8 cellular contexts compared by ENCODE assay signal in genomic region chr19:45178262-45179062, GRCh38. TPM values are rescaled to one million over a fixed set of nuclear protein-coding genes. Genes with fewer than 3 reads are reported as not detected.
DNase-seq lines count a peak whose midpoint lies in the region; ATAC-seq and TF ChIP-seq lines count a peak whose summit lies in the region.

A gene with protein sequence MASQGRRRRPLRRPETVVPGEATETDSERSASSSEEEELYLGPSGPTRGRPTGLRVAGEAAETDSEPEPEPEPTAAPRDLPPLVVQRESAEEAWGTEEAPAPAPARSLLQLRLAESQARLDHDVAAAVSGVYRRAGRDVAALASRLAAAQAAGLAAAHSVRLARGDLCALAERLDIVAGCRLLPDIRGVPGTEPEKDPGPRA (plus strand): TSS chr19:45178784. CDS start chr19:45179297, 513 bp downstream.

- H3K4me1 ChIP-seq in right atrium auricular region: peaks cover 0 to 30% of the 10 kb centered on the region in 2 donors
- H3K4me1 ChIP-seq in psoas muscle: peaks cover 12% of the 10 kb centered on the region
- H3K4me1 ChIP-seq in uterus: peaks cover 8 to 21% of the 10 kb centered on the region in 2 donors

- peak within 1 kb of the TSS; percentile 93 to 95 for H3K27ac ChIP-seq in right atrium auricular region
- peak within 1 kb of the TSS; percentile 96 for H3K27ac ChIP-seq in psoas muscle
- peak within 1 kb of the TSS; percentile 84 to 96 for H3K27ac ChIP-seq in uterus

- TF ChIP-seq CTCF in right atrium auricular region (IDR thresholded peaks at IDR 0.05): peak in 1 of 2 donors; percentile 48
- TF ChIP-seq CTCF in psoas muscle (IDR thresholded peaks at IDR 0.05): peak; percentile 25
- peak; percentile 15 to 52 (median 44) for TF ChIP-seq CTCF in uterus (IDR thresholded peaks at IDR 0.05)

- 0 to 1% (median 0%) methylated on average over 46 to 50 of the region's 50 CpGs for WGBS in psoas muscle, 3 donors

- peak; percentile 53 to 68 for TF ChIP-seq POLR2A in uterus (IDR thresholded peaks at IDR 0.05)

- H3K36me3 ChIP-seq in right atrium auricular region (no peaks in the 10 kb centered on the region), psoas muscle (ENCODE audit: insufficient read depth in 1 of 2, low read depth in 1 of 2) (no peaks in the 10 kb centered on the region), uterus (no peaks in the 10 kb centered on the region)

- DNase-seq in NCI-H187 (lab: John Stamatoyannopoulos, UW): peak; percentile 99 to 100
- peak; percentile 99 to 100 (median 100) for DNase-seq in T-helper 2 cell
- DNase-seq in anterior cingulate cortex (lab: John Stamatoyannopoulos, UW): peak; percentile 93 to 100 (median 100)
- DNase-seq in right atrium auricular region (ENCODE audit: low spot score): peak; percentile 100
- peak; percentile 100 for DNase-seq in psoas muscle
- peak; percentile 100 for DNase-seq in uterus

- H3K27me3 ChIP-seq in right atrium auricular region: no peaks in the 10 kb centered on the region
- H3K27me3 ChIP-seq in psoas muscle (ENCODE audit: insufficient read depth in 3 of 3, low read length in 2 of 3): no peaks in the 10 kb centered on the region
- no peaks in the 10 kb centered on the region for H3K27me3 ChIP-seq in uterus

- intact Hi-C loops in psoas muscle (cut with DNase I) (no loop called here), uterus (cut with DNase I; ENCODE audit: low total_unique reads) (no loop called here)

- no peaks in the 10 kb centered on the region for H3K9me3 ChIP-seq in right atrium auricular region
- no peaks in the 10 kb centered on the region for H3K9me3 ChIP-seq in psoas muscle
- H3K9me3 ChIP-seq in uterus: no peaks in the 10 kb centered on the region

- peak; percentile 82 for ATAC-seq in GM18498 (IDR thresholded peaks at IDR 0.05; ENCODE audit: unreplicated experiment)
- peak; percentile 87 for ATAC-seq in HG02938 (IDR thresholded peaks at IDR 0.05; ENCODE audit: unreplicated experiment)
- ATAC-seq in psoas muscle: peak; percentile 90 to 96 (median 94)

- H3K4me3 ChIP-seq in right atrium auricular region: peak within 1 kb of the TSS; percentile 76 to 87
- peak within 1 kb of the TSS; percentile 77 for H3K4me3 ChIP-seq in psoas muscle
- H3K4me3 ChIP-seq in uterus: peak within 1 kb of the TSS; percentile 85 to 93

RNA-seq across cellular contexts. Expression of the gene that starts here (rescaled TPM):
- total RNA-seq in right atrium auricular region (1 to 10 TPM; 5.0 to 5.6 TPM), psoas muscle (1 to 10 TPM; 4.1 to 7.8 (median 5.1) TPM), uterus (10 to 100 TPM in 2 of 4 donors, 1 to 10 TPM in 1, not detected in 1; 4.6 to 16.2 (median 10.2) TPM)
- polyA plus RNA-seq in psoas muscle: 1 to 10 TPM; 3.3 to 6.6 (median 6.5) TPM

Comparison
In these comparisons a context has a peak if more than half of its experiments do, and no peak if none do; other contexts are left out.
1. Peak in every context shown above with its lines: DNase-seq, ATAC-seq, H3K4me3 ChIP-seq and H3K27ac ChIP-seq.